ENCODE assay signal across 23 cellular contexts in genomic region chr15:33722673-33723015, GRCh38.
"Had no signal": no experiment of that assay in that cellular context is flagged by ENCODE, and none has a peak within 500 bp of the region (broad histone marks: within the 10 kb centered on the region; RNA-seq: fewer than 3 reads in every experiment).

No MANE protein-coding gene starts in this region.

- H2AFZ ChIP-seq: PC-9 had no signal

- H3K4me2 ChIP-seq: PC-9 had no signal

- H3K4me3 ChIP-seq: adrenal gland, body of pancreas, MG63, PC-9, SK-N-MC had no signal

- ATAC-seq: activated CD8-positive, alpha-beta T cell treated with anti-CD3 and anti-CD28 coated beads, Interleukin-2, amount 10 ng/mL, durations not matched to agents 7 days and 5 days; body of pancreas; Right ventricle myocardium inferior had no signal

- DNase-seq: activated CD4-positive, alpha-beta T cell treated with anti-CD3 and anti-CD28 coated beads for 48 hours; activated CD4-positive, alpha-beta T cell treated with anti-CD3 and anti-CD28 coated beads, Interleukin-2, amount 50 U/mL, for 4 hours; activated CD4-positive, CD25-positive, alpha-beta regulatory T cell treated with anti-CD3 and anti-CD28 coated beads, Interleukin-2, amount 50 U/mL, for 72 hours; activated CD8-positive, alpha-beta memory T cell treated with anti-CD3 and anti-CD28 coated beads, Interleukin-2, amount 50 U/mL, for 48 hours; activated CD8-positive, alpha-beta T cell treated with anti-CD3 and anti-CD28 coated beads, Interleukin-2, amount 10 ng/mL, durations not matched to agents 7 days and 5 days; activated naive CD4-positive, alpha-beta T cell treated with anti-CD3 and anti-CD28 coated beads, Interleukin-2, amount 50 U/mL, for 16 hours; activated naive CD8-positive, alpha-beta T cell treated with anti-CD3 and anti-CD28 coated beads, Interleukin-2, amount 10 ng/mL, durations not matched to agents 7 days and 5 days; activated T-cell treated with anti-CD3 and anti-CD28 coated beads, Interleukin-2, amount 50 U/mL, for 1 hour; adrenal gland; anterior cingulate cortex; body of pancreas; MG63; NCI-H1092 treated with DMSO at 0.1 percent for 48 hours; NCI-H1417 treated with DMSO at 0.1 percent for 48 hours; NCI-H1694; NCI-H2029; NCI-H345; NCI-H510A; NCI-H526 treated with DMSO at 0.1 percent for 48 hours; PC-9; SW 1271 had no signal

- H3K36me3 ChIP-seq: adrenal gland, MG63 had no signal

- H3K27me3 ChIP-seq: adrenal gland, body of pancreas, MG63 had no signal

- H3K4me1 ChIP-seq: adrenal gland, body of pancreas had no signal

- H3K9me3 ChIP-seq: adrenal gland, body of pancreas, MG63 had no signal

- H3K27ac ChIP-seq: adrenal gland, body of pancreas, PC-9, SK-N-MC had no signal
